ENCODE assay signal across 10 cellular contexts in genomic region chr20:58634818-58635665, GRCh38. TPM values are rescaled to one million over a fixed set of nuclear protein-coding genes. Genes with fewer than 3 reads are reported as not detected.
DNase-seq lines count a peak whose midpoint lies in the region; ATAC-seq and TF ChIP-seq lines count a peak whose summit lies in the region.
"Had no signal": no experiment of that assay in that cellular context is flagged by ENCODE, and none has a peak within 500 bp of the region (broad histone marks: within the 10 kb centered on the region; RNA-seq: fewer than 3 reads in every experiment).

No MANE protein-coding gene starts in this region.

- no peak for ATAC-seq in left ventricle myocardium superior
- ATAC-seq in omental fat pad (ENCODE audit: low FRiP score) = peak; percentile 26
- no peak for ATAC-seq in GM19035 (IDR thresholded peaks at IDR 0.05; ENCODE audit: unreplicated experiment)
- ATAC-seq in HG02840 (IDR thresholded peaks at IDR 0.05; ENCODE audit: low FRiP score, unreplicated experiment) = no peak

- peaks cover 7% of the 10 kb centered on the region for H3K27me3 Mint-ChIP-seq in activated T-cell treated with anti-CD3 and anti-CD28 coated beads, Interleukin-2, amount 50 U/mL, for 24 hours

- peak overlapping the region; percentile 93 for H3K27ac Mint-ChIP-seq in activated T-cell treated with anti-CD3 and anti-CD28 coated beads, Interleukin-2, amount 50 U/mL, for 24 hours

- peak overlapping the region; percentile 51 for H3K4me3 Mint-ChIP-seq in activated T-cell treated with anti-CD3 and anti-CD28 coated beads, Interleukin-2, amount 50 U/mL, for 24 hours

- H3K4me1 Mint-ChIP-seq in activated T-cell treated with anti-CD3 and anti-CD28 coated beads, Interleukin-2, amount 50 U/mL, for 24 hours (ENCODE audit: low read depth) = peaks cover 24% of the 10 kb centered on the region

- H3K27ac ChIP-seq in uterus = peak overlapping the region in 1 of 2 donors; percentile 17

- H3K36me3 ChIP-seq in uterus = no peaks in the 10 kb centered on the region

- TF ChIP-seq CTCF in omental fat pad (IDR thresholded peaks at IDR 0.05) = no peak
- TF ChIP-seq CTCF in uterus (IDR thresholded peaks at IDR 0.05) = no peak

- H3K4me1 ChIP-seq in uterus = no peaks in the 10 kb centered on the region

- no peaks in the 10 kb centered on the region for H3K27me3 ChIP-seq in uterus

- no peaks in the 10 kb centered on the region for H3K9me3 Mint-ChIP-seq in activated T-cell treated with anti-CD3 and anti-CD28 coated beads, Interleukin-2, amount 50 U/mL, for 24 hours

- no peak overlapping the region for H3K4me3 ChIP-seq in uterus

- DNase-seq in cardiac septum (ENCODE audit: low spot score) (peak; percentile 60), left ventricle myocardium superior (no peak), omental fat pad (ENCODE audit: low spot score) (no peak), uterus (peak; percentile 21 to 26), GM19240 (ENCODE audit: insufficient read length, low spot score) (no peak)
- peak; percentile 71 for DNase-seq in activated T-cell treated with anti-CD3 and anti-CD28 coated beads, Interleukin-2, amount 50 U/mL, for 24 hours
- DNase-seq: caudate nucleus, NCI-H82 had no signal

- H3K9me3 ChIP-seq in uterus = no peaks in the 10 kb centered on the region

- H3K36me3 Mint-ChIP-seq in activated T-cell treated with anti-CD3 and anti-CD28 coated beads, Interleukin-2, amount 50 U/mL, for 24 hours (ENCODE audit: low read depth) = no peaks in the 10 kb centered on the region

- intact Hi-C loops in cardiac septum (cut with DNase I) = no loop called here
- intact Hi-C loops in left ventricle myocardium superior (cut with micrococcal nuclease) = no loop called here
- intact Hi-C loops in uterus (cut with DNase I; ENCODE audit: low total_unique reads) = no loop called here

- no peak for TF ChIP-seq POLR2A in uterus (IDR thresholded peaks at IDR 0.05)

RNA-seq across cellular contexts. Expression of gene STX16, which starts 16.0 kb away (rescaled TPM):
- total RNA-seq in cardiac septum = 33.1 TPM
- total RNA-seq in left ventricle myocardium superior = 24.8 TPM
- 10 to 100 TPM; 38.5 to 87.2 (median 49.1) TPM for total RNA-seq in omental fat pad
- 10 to 100 TPM; 32.6 to 82.7 (median 60.8) TPM for total RNA-seq in uterus

RNA-seq across cellular contexts. Expression of gene NPEPL1, which starts 57.6 kb away (rescaled TPM):
- total RNA-seq in cardiac septum (31.5 TPM), left ventricle myocardium superior (26.4 TPM), omental fat pad (10 to 100 TPM; 24.9 to 49.8 (median 27.9) TPM), uterus (10 to 100 TPM; 14.1 to 35.2 (median 24.7) TPM)

Comparison
In these comparisons a context has a peak if more than half of its experiments do, and no peak if none do; other contexts are left out.
1. DNase-seq: peak in cardiac septum (single experiment), activated T-cell treated with anti-CD3 and anti-CD28 coated beads, Interleukin-2, amount 50 U/mL, for 24 hours (single experiment) and uterus (2 of 2); none in left ventricle myocardium superior (single experiment), omental fat pad (single experiment) and GM19240 (single experiment).